In the genomic region with DNA sequence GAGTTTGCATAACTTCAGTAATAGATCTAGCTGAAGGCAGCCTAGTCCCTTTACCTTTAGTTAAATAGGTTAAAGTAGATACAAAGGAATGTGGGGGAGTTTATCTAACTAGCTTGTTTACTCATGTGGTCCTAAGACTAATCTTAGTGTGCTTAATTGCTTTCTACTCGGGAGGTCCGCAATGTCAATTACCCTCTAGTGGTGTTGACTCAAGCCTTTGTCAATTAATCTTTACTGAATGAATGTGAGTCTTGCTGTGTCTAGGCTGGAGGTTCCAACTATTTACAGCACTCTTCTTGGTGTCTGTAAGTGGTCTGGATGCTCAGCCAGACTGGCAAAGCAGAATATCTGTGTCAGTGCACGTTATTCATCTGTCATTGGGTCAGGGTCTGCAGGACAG, we compare ENCODE assay signal across 26 cellular contexts. TPM values are rescaled to one million over a fixed set of nuclear protein-coding genes. Genes with fewer than 3 reads are reported as not detected.
DNase-seq lines count a peak whose midpoint lies in the region; ATAC-seq, FAIRE-seq and TF ChIP-seq lines count a peak whose summit lies in the region.
"Had no signal": no experiment of that assay in that cellular context is flagged by ENCODE, and none has a peak within 500 bp of the region (broad histone marks: within the 10 kb centered on the region; RNA-seq: fewer than 3 reads in every experiment).

No MANE protein-coding gene starts in this region.

- H3K9me3 Mint-ChIP-seq in MCF 10A (ENCODE audit: unreplicated experiment) (no peaks in the 10 kb centered on the region), astrocyte (ENCODE audit: unreplicated experiment) (peaks cover 17% of the 10 kb centered on the region)
- H3K9me3 Mint-ChIP-seq: activated CD4-positive, alpha-beta T cell treated with anti-CD3 and anti-CD28 coated beads, Interleukin-2, amount 10 ng/mL, durations not matched to agents 7 days and 5 days; activated T-cell treated with anti-CD3 and anti-CD28 coated beads, Interleukin-2, amount 50 U/mL, for 24 hours had no signal

- no peak overlapping the region for H2AFZ ChIP-seq in astrocyte (ENCODE audit: low read depth, low read length)

- DNase-seq in MCF 10A (ENCODE audit: unreplicated experiment): no peak
- no peak for DNase-seq in breast epithelium (ENCODE audit: low spot score in 2 of 2)
- DNase-seq in astrocyte (ENCODE audit: low read depth): no peak
- DNase-seq in kidney tubule cell (ENCODE audit: low spot score): peak; percentile 43
- DNase-seq in NCI-H187 (lab: John Stamatoyannopoulos, UW): no peak
- no peak for DNase-seq in stimulated activated CD4-positive, alpha-beta T cell treated with anti-CD3 and anti-CD28 coated beads, Interleukin-4, amount 100 ng/mL, for 1 hour
- no peak for DNase-seq in GM13977 (ENCODE audit: low spot score)
- DNase-seq: 8988T; activated CD4-positive, alpha-beta T cell treated with anti-CD3 and anti-CD28 coated beads, Interleukin-2, amount 10 ng/mL, durations not matched to agents 7 days and 5 days; activated T-cell treated with anti-CD3 and anti-CD28 coated beads, Interleukin-2, amount 50 U/mL, for 24 hours; CD4-positive, alpha-beta memory T cell; erythroblast; glutamatergic neuron; MG63; NCI-H2081; NCI-H2227 treated with DMSO at 0.1 percent for 48 hours; NCI-H82; right lobe of liver; Right ventricle myocardium superior; stimulated activated naive CD4-positive, alpha-beta T cell treated with Interleukin-2 at 50 U/mL for 16 hours; SW 1271; T1000; uterus had no signal

- peak overlapping the region; percentile 93 for H3K27ac Mint-ChIP-seq in MCF 10A (ENCODE audit: low read depth, unreplicated experiment)
- peak overlapping the region; percentile 94 for H3K27ac Mint-ChIP-seq in astrocyte (ENCODE audit: unreplicated experiment)
- H3K27ac Mint-ChIP-seq: activated CD4-positive, alpha-beta T cell treated with anti-CD3 and anti-CD28 coated beads, Interleukin-2, amount 10 ng/mL, durations not matched to agents 7 days and 5 days; activated T-cell treated with anti-CD3 and anti-CD28 coated beads, Interleukin-2, amount 50 U/mL, for 24 hours; brain; CD4-positive, alpha-beta memory T cell had no signal

- H4K20me1 ChIP-seq in astrocyte (ENCODE audit: insufficient read depth, low read length): no peaks in the 10 kb centered on the region

- H3K4me1 ChIP-seq in breast epithelium (no peaks in the 10 kb centered on the region), astrocyte (ENCODE audit: insufficient read depth, low read length) (peaks cover 7% of the 10 kb centered on the region)
- H3K4me1 ChIP-seq: right lobe of liver, uterus had no signal

- H3K27ac ChIP-seq in breast epithelium (no peak overlapping the region), astrocyte (ENCODE audit: low read depth, low read length) (no peak overlapping the region)
- H3K27ac ChIP-seq: right lobe of liver, uterus had no signal

- H3K9me3 ChIP-seq in breast epithelium (no peaks in the 10 kb centered on the region), astrocyte (ENCODE audit: insufficient read depth, low read depth, low read length) (no peaks in the 10 kb centered on the region)
- H3K9me3 ChIP-seq: MG63, right lobe of liver, uterus had no signal

- H3K36me3 ChIP-seq in breast epithelium (no peaks in the 10 kb centered on the region), astrocyte (ENCODE audit: insufficient read depth, low read length) (no peaks in the 10 kb centered on the region)
- H3K36me3 ChIP-seq: MG63, right lobe of liver, uterus had no signal

- in situ Hi-C loops in GM13977 (cut with MboI; ENCODE audit: low pct_unique_long_range_greater_than_20kb, low sequenced_read_pairs, unreplicated experiment): no loop called here

- H3K79me2 ChIP-seq in astrocyte (ENCODE audit: insufficient read depth, low read length): no peaks in the 10 kb centered on the region

- TF ChIP-seq CTCF in MCF 10A (IDR thresholded peaks at IDR 0.05; ENCODE audit: unreplicated experiment) (no peak), breast epithelium (IDR thresholded peaks at IDR 0.05) (no peak), astrocyte (IDR thresholded peaks at IDR 0.05; ENCODE audit: insufficient read depth, low read depth, low read length) (no peak), GM13977 (IDR thresholded peaks at IDR 0.05; ENCODE audit: extremely low read depth, insufficient read depth, missing control alignments) (no peak)

- TF ChIP-seq POLR2A in breast epithelium (IDR thresholded peaks at IDR 0.05): no peak

- no peak overlapping the region for H3K4me3 ChIP-seq in breast epithelium
- no peak overlapping the region for H3K4me3 ChIP-seq in astrocyte (ENCODE audit: insufficient read depth, low read depth, low read length)
- H3K4me3 ChIP-seq: right lobe of liver, uterus had no signal

- intact Hi-C loops in MCF 10A (cut with micrococcal nuclease) (no loop called here), breast epithelium (cut with DNase I; ENCODE audit: low total_unique reads) (no loop called here)

- ATAC-seq in GM19463 (IDR thresholded peaks at IDR 0.05; ENCODE audit: unreplicated experiment): no peak
- ATAC-seq: right lobe of liver had no signal

- no peaks in the 10 kb centered on the region for H3K27me3 ChIP-seq in breast epithelium
- no peaks in the 10 kb centered on the region for H3K27me3 ChIP-seq in astrocyte (ENCODE audit: insufficient read depth, low read length)
- H3K27me3 ChIP-seq: MG63, right lobe of liver, uterus had no signal

- H3K9ac ChIP-seq in astrocyte (ENCODE audit: low read length): no peak overlapping the region

- POLR2A ChIA-PET in MCF 10A (lab: Yijun Ruan, JAX): interaction anchor here (0.7 to 8.8 kb wide), 4 partner anchors 18 to 29 kb away, joined by 3 to 134 read pairs (median 14); partner anchors contain the start of gene YTHDC1

- BruUV-seq in MCF 10A (replicated peaks; lab: Mats Ljungman, UMichigan): no TSS peak

- H3K27me3 Mint-ChIP-seq in MCF 10A (ENCODE audit: insufficient read depth, unreplicated experiment) (no peaks in the 10 kb centered on the region), astrocyte (ENCODE audit: low read depth, unreplicated experiment) (no peaks in the 10 kb centered on the region)

- H3K4me3 Mint-ChIP-seq in MCF 10A (ENCODE audit: unreplicated experiment) (no peak overlapping the region), astrocyte (ENCODE audit: unreplicated experiment) (no peak overlapping the region)
- H3K4me3 Mint-ChIP-seq: activated CD4-positive, alpha-beta T cell treated with anti-CD3 and anti-CD28 coated beads, Interleukin-2, amount 10 ng/mL, durations not matched to agents 7 days and 5 days; activated T-cell treated with anti-CD3 and anti-CD28 coated beads, Interleukin-2, amount 50 U/mL, for 24 hours; brain; CD4-positive, alpha-beta memory T cell had no signal

- H3K36me3 Mint-ChIP-seq in MCF 10A (ENCODE audit: insufficient read depth, unreplicated experiment) (no peaks in the 10 kb centered on the region), astrocyte (ENCODE audit: low read depth, unreplicated experiment) (peaks cover 2% of the 10 kb centered on the region)
- H3K36me3 Mint-ChIP-seq: brain; CD4-positive, alpha-beta memory T cell had no signal

- FAIRE-seq in astrocyte (lab: Jason Lieb, UNC): no peak
- FAIRE-seq: H54 had no signal

- CTCF ChIA-PET in MCF 10A (lab: Yijun Ruan, JAX): interaction anchor here (0.9 kb wide), 1 partner anchor 8 kb away, joined by 4 read pairs; no protein-coding TSS in a partner anchor

- no peak overlapping the region for H3K4me2 ChIP-seq in astrocyte (ENCODE audit: low read length)

- H3K4me1 Mint-ChIP-seq in MCF 10A (ENCODE audit: insufficient read depth, unreplicated experiment): peaks cover 17% of the 10 kb centered on the region
- peaks cover 36% of the 10 kb centered on the region for H3K4me1 Mint-ChIP-seq in astrocyte (ENCODE audit: low read depth, unreplicated experiment)
- H3K4me1 Mint-ChIP-seq: CD4-positive, alpha-beta memory T cell had no signal

RNA-seq across cellular contexts. Expression of gene YTHDC1, which starts 17.9 kb away (rescaled TPM):
- total RNA-seq in MCF 10A (2022) (117 and 123 TPM in 2 replicates), breast epithelium (100 to 1,000 TPM in 1 of 3 donors, 10 to 100 TPM in 2; 79.7 to 142 (median 80.3) TPM), astrocyte (87.3 and 95.9 TPM in 2 replicates)
